ENCODE assay signal across 30 cellular contexts in genomic region chr5:80921026-80921425, GRCh38. TPM values are rescaled to one million over a fixed set of nuclear protein-coding genes. Genes with fewer than 3 reads are reported as not detected.
DNase-seq lines count a peak whose midpoint lies in the region; ATAC-seq and TF ChIP-seq lines count a peak whose summit lies in the region.
"Had no signal": no experiment of that assay in that cellular context is flagged by ENCODE, and none has a peak within 500 bp of the region (broad histone marks: within the 10 kb centered on the region; RNA-seq: fewer than 3 reads in every experiment).

No MANE protein-coding gene starts in this region.

- H3K4ac ChIP-seq in mesendoderm (ENCODE audit: low read depth, low read length), result no peak overlapping the region

- H3K27ac ChIP-seq in mammary epithelial cell (ENCODE audit: insufficient read depth, low read depth, low read length) (no peak overlapping the region), mesendoderm (ENCODE audit: low read depth, low read length) (no peak overlapping the region)
- H3K27ac ChIP-seq: BLaER1, cardiac muscle cell, colonic mucosa, left lung, thoracic aorta had no signal

- H3K23ac ChIP-seq in mesendoderm (ENCODE audit: low read length), result no peak overlapping the region

- H3K9me3 Mint-ChIP-seq in activated CD4-positive, alpha-beta T cell treated with anti-CD3 and anti-CD28 coated beads for 36 hours (ENCODE audit: low read depth), result no peaks in the 10 kb centered on the region
- H3K9me3 Mint-ChIP-seq: activated naive CD4-positive, alpha-beta T cell treated with anti-CD3 and anti-CD28 coated beads, Interleukin-2, amount 50 U/mL, for 24 hours; immature natural killer cell had no signal

- H4K5ac ChIP-seq in mesendoderm (ENCODE audit: low read length), result no peak overlapping the region

- POLR2A ChIA-PET in activated CD4-positive, alpha-beta T cell treated with anti-CD3 and anti-CD28 coated beads for 36 hours (lab: Charles Lee), result no interaction called here

- CTCF ChIA-PET in mammary epithelial cell (lab: Charles Lee; ENCODE audit: low non-redundant PET), result no interaction called here
- CTCF ChIA-PET in activated CD4-positive, alpha-beta T cell treated with anti-CD3 and anti-CD28 coated beads for 36 hours (lab: Charles Lee), result interaction anchor here (0.5 to 1.4 kb wide), 3 partner anchors 14 to 232 kb away, joined by 3 read pairs; no protein-coding TSS in a partner anchor

- no peak overlapping the region for H2AFZ ChIP-seq in mammary epithelial cell (ENCODE audit: low read depth, low read length)

- H3K4me1 ChIP-seq in mammary epithelial cell (ENCODE audit: insufficient read depth, low read length), result no peaks in the 10 kb centered on the region
- no peaks in the 10 kb centered on the region for H3K4me1 ChIP-seq in mesendoderm (ENCODE audit: control insufficient read depth, low read depth, low read length)
- H3K4me1 ChIP-seq: BLaER1, colonic mucosa, left lung had no signal

- no peak overlapping the region for H3K18ac ChIP-seq in mesendoderm (ENCODE audit: low read length)

- no peak overlapping the region for H3K4me3 ChIP-seq in mammary epithelial cell (replicated peaks in 1 of 3; ENCODE audit: insufficient read depth in 1 of 3, low read depth in 2 of 3, low read length in 3 of 3)
- H3K4me3 ChIP-seq in mesendoderm (ENCODE audit: low read length), result no peak overlapping the region
- H3K4me3 ChIP-seq: BLaER1, cardiac muscle cell, colonic mucosa, left lung, thoracic aorta had no signal

- TF ChIP-seq CTCF in mammary epithelial cell (conservative IDR thresholded peaks at IDR 0.05 in 1 of 2, IDR thresholded peaks at IDR 0.05 in 1 of 2; ENCODE audit: extremely low read depth in 1 of 2, insufficient read depth in 1 of 2, low read depth in 1 of 2, low read length in 2 of 2), result no peak

- H3K36me3 ChIP-seq in mammary epithelial cell (ENCODE audit: insufficient read depth, low read length) (no peaks in the 10 kb centered on the region), mesendoderm (ENCODE audit: control insufficient read depth, insufficient read depth, low read length) (no peaks in the 10 kb centered on the region)
- H3K36me3 ChIP-seq: BLaER1, cardiac muscle cell, colonic mucosa, left lung, thoracic aorta had no signal

- H3K79me2 ChIP-seq in mammary epithelial cell (ENCODE audit: insufficient read depth, low read length) (no peaks in the 10 kb centered on the region), mesendoderm (ENCODE audit: control insufficient read depth, insufficient read depth, low read length) (no peaks in the 10 kb centered on the region)

- intact Hi-C loops in mammary epithelial cell (cut with micrococcal nuclease), result no loop called here
- intact Hi-C loops in activated CD4-positive, alpha-beta T cell treated with anti-CD3 and anti-CD28 coated beads for 36 hours (cut with DNase I, micrococcal nuclease), result no loop called here

- H4K8ac ChIP-seq in mesendoderm (ENCODE audit: low read depth, low read length), result no peak overlapping the region

- no peak overlapping the region for H2BK120ac ChIP-seq in mesendoderm (ENCODE audit: low read depth, low read length)

- no peak overlapping the region for H2BK15ac ChIP-seq in mesendoderm (replicated peaks; ENCODE audit: low read depth)

- H3K9me3 ChIP-seq in mammary epithelial cell (replicated peaks; ENCODE audit: insufficient read depth, low read length), result no peaks in the 10 kb centered on the region
- H3K9me3 ChIP-seq: BLaER1, colonic mucosa, left lung, thoracic aorta had no signal

- no peak overlapping the region for H3K4me2 ChIP-seq in mammary epithelial cell (ENCODE audit: insufficient read depth, low read depth, low read length)
- no peak overlapping the region for H3K4me2 ChIP-seq in mesendoderm (ENCODE audit: low read length)
- H3K4me2 ChIP-seq: BLaER1 had no signal

- DNase-seq in Caki2 (ENCODE audit: low read depth) (peak; percentile 13), LHCN-M2 (ENCODE audit: low read depth) (peak; percentile 11), mammary epithelial cell (peak; percentile 3), mesendoderm (peak; percentile 41), GM19238 (ENCODE audit: insufficient read length, low spot score) (no peak), NCI-H1105 (lab: John Stamatoyannopoulos, UW) (no peak)
- no peak for DNase-seq in activated CD4-positive, alpha-beta T cell treated with anti-CD3 and anti-CD28 coated beads for 36 hours
- DNase-seq: activated CD4-positive, alpha-beta T cell treated with anti-CD3 and anti-CD28 coated beads, Interleukin-2, amount 50 U/mL, for 48 hours; activated CD4-positive, CD25-positive, alpha-beta regulatory T cell; activated CD8-positive, alpha-beta memory T cell treated with anti-CD3 and anti-CD28 coated beads, Interleukin-2, amount 50 U/mL, for 4 hours; anterior cingulate cortex; colonic mucosa; DMS79; effector CD8-positive, alpha-beta T cell; foreskin melanocyte; immature natural killer cell; left lung; midbrain; naive thymus-derived CD8-positive, alpha-beta T cell; NCI-H1048; NCI-H187 treated with DMSO at 0.1 percent for 48 hours; NCI-H69; stimulated activated naive CD8-positive, alpha-beta T cell treated with anti-CD3 and anti-CD28 coated beads, Interleukin-15, Interleukin-2, amounts not matched to agents 100 U/mL and 50 U/mL, for 24 hours; T-helper 1 cell had no signal

- H3K27me3 ChIP-seq in mammary epithelial cell (ENCODE audit: insufficient read depth, low read length) (no peaks in the 10 kb centered on the region), mesendoderm (ENCODE audit: insufficient read depth, low read length, poor library complexity) (no peaks in the 10 kb centered on the region)
- H3K27me3 ChIP-seq: BLaER1, cardiac muscle cell, colonic mucosa, left lung had no signal

- dilution Hi-C loops in mammary epithelial cell (cut with HindIII; ENCODE audit: low sequenced_read_pairs), result no loop called here

- H3K9ac ChIP-seq in mammary epithelial cell (ENCODE audit: insufficient read depth, low read length) (no peak overlapping the region), mesendoderm (ENCODE audit: low read length) (no peak overlapping the region)
- H3K9ac ChIP-seq: BLaER1 had no signal

- H3K79me1 ChIP-seq in mesendoderm (ENCODE audit: low read length), result no peaks in the 10 kb centered on the region

- no peaks in the 10 kb centered on the region for H3K36me3 Mint-ChIP-seq in activated CD4-positive, alpha-beta T cell treated with anti-CD3 and anti-CD28 coated beads for 36 hours (ENCODE audit: low read depth)

- no peak overlapping the region for H3K4me3 Mint-ChIP-seq in activated CD4-positive, alpha-beta T cell treated with anti-CD3 and anti-CD28 coated beads for 36 hours
- H3K4me3 Mint-ChIP-seq: activated naive CD4-positive, alpha-beta T cell treated with anti-CD3 and anti-CD28 coated beads, Interleukin-2, amount 50 U/mL, for 24 hours; immature natural killer cell; naive thymus-derived CD8-positive, alpha-beta T cell had no signal

- H2BK5ac ChIP-seq in mesendoderm (ENCODE audit: low read length), result no peak overlapping the region

- ATAC-seq in activated CD4-positive, alpha-beta T cell treated with anti-CD3 and anti-CD28 coated beads for 36 hours, result no peak
- no peak for ATAC-seq in GM19397 (IDR thresholded peaks at IDR 0.05; ENCODE audit: unreplicated experiment)
- ATAC-seq: left lung; naive thymus-derived CD8-positive, alpha-beta T cell; Panc1; stimulated activated naive CD8-positive, alpha-beta T cell treated with anti-CD3 and anti-CD28 coated beads, Interleukin-15, Interleukin-2, amounts not matched to agents 100 U/mL and 50 U/mL, for 24 hours had no signal

- H2AK5ac ChIP-seq in mesendoderm (ENCODE audit: low read length), result no peak overlapping the region

- peaks cover 8% of the 10 kb centered on the region for H3K4me1 Mint-ChIP-seq in activated CD4-positive, alpha-beta T cell treated with anti-CD3 and anti-CD28 coated beads for 36 hours
- H3K4me1 Mint-ChIP-seq: immature natural killer cell had no signal

- no peak overlapping the region for H3K27ac Mint-ChIP-seq in activated CD4-positive, alpha-beta T cell treated with anti-CD3 and anti-CD28 coated beads for 36 hours
- H3K27ac Mint-ChIP-seq: activated naive CD4-positive, alpha-beta T cell treated with anti-CD3 and anti-CD28 coated beads, Interleukin-2, amount 50 U/mL, for 24 hours; immature natural killer cell; naive thymus-derived CD8-positive, alpha-beta T cell had no signal

- BruUV-seq in mammary epithelial cell (replicated peaks; lab: Mats Ljungman, UMichigan), result no TSS peak

- H4K20me1 ChIP-seq in mammary epithelial cell (ENCODE audit: insufficient read depth, low read length), result no peaks in the 10 kb centered on the region
- H4K20me1 ChIP-seq: BLaER1 had no signal

- in situ Hi-C loops in Caki2 (cut with HindIII; ENCODE audit: low pct_unique_long_range_greater_than_20kb, low sequenced_read_pairs), result no loop called here
- in situ Hi-C loops in mammary epithelial cell (cut with MboI; ENCODE audit: low sequenced_read_pairs in 2 of 2), result no loop called here

- H3K27me3 Mint-ChIP-seq in activated CD4-positive, alpha-beta T cell treated with anti-CD3 and anti-CD28 coated beads for 36 hours, result no peaks in the 10 kb centered on the region
- H3K27me3 Mint-ChIP-seq: activated naive CD4-positive, alpha-beta T cell treated with anti-CD3 and anti-CD28 coated beads, Interleukin-2, amount 50 U/mL, for 24 hours; naive thymus-derived CD8-positive, alpha-beta T cell had no signal

- H3K56ac ChIP-seq in mesendoderm (ENCODE audit: low read length), result no peak overlapping the region

RNA-seq across cellular contexts. Expression of gene RASGRF2, which starts 39.1 kb away (rescaled TPM):
- 1.3 and 2.5 TPM in 2 replicates for total RNA-seq in Caki2 (2014; rRNA removed; shearing (Covaris generic); ENCODE audit: low replicate concordance)
- total RNA-seq in LHCN-M2 (2014; rRNA removed) (under 0.01 TPM in 1 of 2 replicates, not detected in the other), mammary epithelial cell (1 to 10 TPM in 1 of 2 donors, under 1 TPM in 1; 0.19 to 2.0 TPM)
- 0.04 TPM for polyA plus RNA-seq in LHCN-M2 (2012)
- polyA plus RNA-seq in mammary epithelial cell, result 0.05 TPM
- polyA minus RNA-seq in mammary epithelial cell, result not detected
- polyA plus RNA-seq in mesendoderm (2013, experiment 1 of 2), result 12.4 TPM
- 13.5 TPM for polyA plus RNA-seq in mesendoderm (2013, experiment 2 of 2)
- 10 to 100 TPM in 1 of 2 experiments, 1 to 10 TPM in 1; 8.2 to 14.2 TPM for total RNA-seq in activated CD4-positive, alpha-beta T cell treated with anti-CD3 and anti-CD28 coated beads for 36 hours

Comparison
In these comparisons a context has a peak if more than half of its experiments do, and no peak if none do; other contexts are left out.
1. DNase-seq: peak in Caki2 (single experiment), LHCN-M2 (single experiment), mammary epithelial cell (single experiment) and mesendoderm (single experiment); none in GM19238 (single experiment), activated CD4-positive, alpha-beta T cell treated with anti-CD3 and anti-CD28 coated beads for 36 hours (single experiment) and NCI-H1105 (single experiment).